Comparison of ENCODE assay signal across 1 cellular context in the genomic region with DNA sequence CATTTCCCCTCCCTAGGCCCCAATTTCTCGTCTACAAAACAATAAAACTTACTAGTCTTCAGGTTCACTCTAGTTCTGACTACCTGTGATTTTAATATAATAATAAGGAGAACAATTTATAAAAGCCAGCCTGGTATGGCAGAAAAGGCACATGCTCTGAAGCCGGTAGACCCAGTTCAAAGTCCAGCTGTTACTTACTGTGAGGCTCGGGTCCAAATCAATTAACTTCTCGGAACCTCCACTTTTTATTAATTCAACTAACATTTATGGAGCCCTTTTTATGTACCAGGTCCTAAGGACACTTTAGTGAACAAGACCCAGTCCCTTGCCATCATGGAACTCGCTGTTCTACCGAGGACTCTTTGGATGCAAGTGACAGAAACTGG.
TF ChIP-seq lines count a peak whose summit lies in the region.

No MANE protein-coding gene starts in this region.

TF ChIP-seq in GM23338, 12 proteins besides CTCF, POLR2A, EP300 and RAD21 (continued from another document):
- TF ChIP-seq, protein P1, sequence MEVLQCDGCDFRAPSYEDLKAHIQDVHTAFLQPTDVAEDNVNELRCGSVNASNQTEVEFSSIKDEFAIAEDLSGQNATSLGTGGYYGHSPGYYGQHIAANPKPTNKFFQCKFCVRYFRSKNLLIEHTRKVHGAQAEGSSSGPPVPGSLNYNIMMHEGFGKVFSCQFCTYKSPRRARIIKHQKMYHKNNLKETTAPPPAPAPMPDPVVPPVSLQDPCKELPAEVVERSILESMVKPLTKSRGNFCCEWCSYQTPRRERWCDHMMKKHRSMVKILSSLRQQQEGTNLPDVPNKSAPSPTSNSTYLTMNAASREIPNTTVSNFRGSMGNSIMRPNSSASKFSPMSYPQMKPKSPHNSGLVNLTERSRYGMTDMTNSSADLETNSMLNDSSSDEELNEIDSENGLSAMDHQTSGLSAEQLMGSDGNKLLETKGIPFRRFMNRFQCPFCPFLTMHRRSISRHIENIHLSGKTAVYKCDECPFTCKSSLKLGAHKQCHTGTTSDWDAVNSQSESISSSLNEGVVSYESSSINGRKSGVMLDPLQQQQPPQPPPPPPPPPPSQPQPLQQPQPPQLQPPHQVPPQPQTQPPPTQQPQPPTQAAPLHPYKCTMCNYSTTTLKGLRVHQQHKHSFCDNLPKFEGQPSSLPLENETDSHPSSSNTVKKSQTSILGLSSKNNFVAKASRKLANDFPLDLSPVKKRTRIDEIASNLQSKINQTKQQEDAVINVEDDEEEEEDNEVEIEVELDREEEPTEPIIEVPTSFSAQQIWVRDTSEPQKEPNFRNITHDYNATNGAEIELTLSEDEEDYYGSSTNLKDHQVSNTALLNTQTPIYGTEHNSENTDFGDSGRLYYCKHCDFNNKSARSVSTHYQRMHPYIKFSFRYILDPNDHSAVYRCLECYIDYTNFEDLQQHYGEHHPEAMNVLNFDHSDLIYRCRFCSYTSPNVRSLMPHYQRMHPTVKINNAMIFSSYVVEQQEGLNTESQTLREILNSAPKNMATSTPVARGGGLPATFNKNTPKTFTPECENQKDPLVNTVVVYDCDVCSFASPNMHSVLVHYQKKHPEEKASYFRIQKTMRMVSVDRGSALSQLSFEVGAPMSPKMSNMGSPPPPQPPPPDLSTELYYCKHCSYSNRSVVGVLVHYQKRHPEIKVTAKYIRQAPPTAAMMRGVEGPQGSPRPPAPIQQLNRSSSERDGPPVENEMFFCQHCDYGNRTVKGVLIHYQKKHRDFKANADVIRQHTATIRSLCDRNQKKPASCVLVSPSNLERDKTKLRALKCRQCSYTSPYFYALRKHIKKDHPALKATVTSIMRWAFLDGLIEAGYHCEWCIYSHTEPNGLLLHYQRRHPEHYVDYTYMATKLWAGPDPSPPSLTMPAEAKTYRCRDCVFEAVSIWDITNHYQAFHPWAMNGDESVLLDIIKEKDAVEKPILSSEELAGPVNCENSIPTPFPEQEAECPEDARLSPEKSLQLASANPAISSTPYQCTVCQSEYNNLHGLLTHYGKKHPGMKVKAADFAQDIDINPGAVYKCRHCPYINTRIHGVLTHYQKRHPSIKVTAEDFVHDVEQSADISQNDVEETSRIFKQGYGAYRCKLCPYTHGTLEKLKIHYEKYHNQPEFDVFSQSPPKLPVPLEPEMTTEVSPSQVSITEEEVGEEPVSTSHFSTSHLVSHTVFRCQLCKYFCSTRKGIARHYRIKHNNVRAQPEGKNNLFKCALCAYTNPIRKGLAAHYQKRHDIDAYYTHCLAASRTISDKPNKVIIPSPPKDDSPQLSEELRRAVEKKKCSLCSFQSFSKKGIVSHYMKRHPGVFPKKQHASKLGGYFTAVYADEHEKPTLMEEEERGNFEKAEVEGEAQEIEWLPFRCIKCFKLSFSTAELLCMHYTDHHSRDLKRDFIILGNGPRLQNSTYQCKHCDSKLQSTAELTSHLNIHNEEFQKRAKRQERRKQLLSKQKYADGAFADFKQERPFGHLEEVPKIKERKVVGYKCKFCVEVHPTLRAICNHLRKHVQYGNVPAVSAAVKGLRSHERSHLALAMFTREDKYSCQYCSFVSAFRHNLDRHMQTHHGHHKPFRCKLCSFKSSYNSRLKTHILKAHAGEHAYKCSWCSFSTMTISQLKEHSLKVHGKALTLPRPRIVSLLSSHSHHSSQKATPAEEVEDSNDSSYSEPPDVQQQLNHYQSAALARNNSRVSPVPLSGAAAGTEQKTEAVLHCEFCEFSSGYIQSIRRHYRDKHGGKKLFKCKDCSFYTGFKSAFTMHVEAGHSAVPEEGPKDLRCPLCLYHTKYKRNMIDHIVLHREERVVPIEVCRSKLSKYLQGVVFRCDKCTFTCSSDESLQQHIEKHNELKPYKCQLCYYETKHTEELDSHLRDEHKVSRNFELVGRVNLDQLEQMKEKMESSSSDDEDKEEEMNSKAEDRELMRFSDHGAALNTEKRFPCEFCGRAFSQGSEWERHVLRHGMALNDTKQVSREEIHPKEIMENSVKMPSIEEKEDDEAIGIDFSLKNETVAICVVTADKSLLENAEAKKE (CRISPR knock-in tag; IDR thresholded peaks at IDR 0.05), result no peak
TF ChIP-seq in GM23338: peak in this region for 0.
